2 cellular contexts compared by ENCODE assay signal in the genomic region with DNA sequence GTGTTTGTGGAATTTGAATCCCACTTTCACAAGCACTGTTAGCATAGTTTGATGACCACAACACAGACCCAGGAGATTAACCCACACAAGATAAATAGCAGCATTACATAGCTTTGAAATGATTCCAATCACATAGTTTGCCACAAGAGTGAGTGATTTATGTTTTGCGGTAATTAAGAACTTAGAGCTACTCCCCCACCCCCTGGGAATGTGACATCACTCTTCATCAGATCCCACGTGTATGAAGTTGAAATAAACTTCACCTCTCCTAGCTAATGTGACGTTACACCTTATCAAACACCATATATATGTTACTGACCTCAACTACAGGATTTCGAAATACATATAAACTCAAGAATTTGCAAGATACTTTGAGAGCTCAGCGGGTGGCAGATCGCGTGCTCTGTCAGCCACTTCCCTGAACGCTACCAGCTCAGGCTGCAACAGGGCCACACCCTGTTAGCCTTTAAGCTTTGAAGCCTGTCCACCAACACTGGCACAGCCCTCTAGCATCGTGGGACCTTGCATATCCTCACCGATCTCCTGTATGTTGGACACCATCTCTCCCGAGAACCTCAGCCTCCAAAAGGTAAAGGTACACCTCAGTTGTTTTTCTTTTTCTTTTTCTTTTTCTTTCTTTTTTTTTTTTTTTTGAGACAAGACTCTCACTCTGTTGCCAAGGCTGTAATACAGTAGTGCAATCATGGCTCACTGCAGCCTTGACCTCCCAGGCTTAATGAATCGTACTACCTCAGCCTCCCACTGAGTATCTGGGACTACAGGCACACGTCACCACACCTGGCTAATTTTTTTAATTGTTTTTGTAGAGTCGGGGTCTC.
TF ChIP-seq lines count a peak whose summit lies in the region.

No MANE protein-coding gene starts in this region.

TF ChIP-seq in GM12891, 5 proteins besides CTCF, POLR2A, EP300 and RAD21:
- TF ChIP-seq POU2F2 (IDR thresholded peaks at IDR 0.05; ENCODE audit: low read depth, low read length) = no peak
- no peak for TF ChIP-seq TAF1 (IDR thresholded peaks at IDR 0.05; ENCODE audit: low read depth, low read length)
- no peak for TF ChIP-seq PAX5 (IDR thresholded peaks at IDR 0.05; ENCODE audit: insufficient read depth, low read length, severe bottlenecking)
- TF ChIP-seq SPI1 (IDR thresholded peaks at IDR 0.05; ENCODE audit: low read depth, low read length) = no peak
- no peak for TF ChIP-seq POLR2AphosphoS5 (IDR thresholded peaks at IDR 0.05; ENCODE audit: low read depth, low read length)
TF ChIP-seq in GM12891: peak in this region for 0.

TF ChIP-seq in K562, 482 proteins besides CTCF, POLR2A, EP300 and RAD21 (continues in another document):
- TF ChIP-seq CEBPG (CRISPR knock-in tag; IDR thresholded peaks at IDR 0.05) (no peak), CEBPG (tag; conservative IDR thresholded peaks at IDR 0.05 in 1 of 2, IDR thresholded peaks at IDR 0.05 in 1 of 2) (peak in 1 of 2 experiments; percentile 59; a peak in 2 of 4 replicates), CHAMP1 (IDR thresholded peaks at IDR 0.05) (no peak), ZNF639 (CRISPR knock-in tag; conservative IDR thresholded peaks at IDR 0.05 in 1 of 2, IDR thresholded peaks at IDR 0.05 in 1 of 2) (no peak), HDAC1 (IDR thresholded peaks at IDR 0.05) (peak in 1 of 2 experiments; percentile 62; a peak in 2 of 4 replicates), MEF2A (IDR thresholded peaks at IDR 0.05; ENCODE audit: control insufficient read depth, low read depth, low read length) (no peak), FOSL1 (tag; conservative IDR thresholded peaks at IDR 0.05) (0 out of 2 replicates have a peak, but pooled peaks have one; percentile 18), SMARCE1 (IDR thresholded peaks at IDR 0.05) (peak; percentile 18; the same call in 1 of the 2 replicates), ZNF277 (CRISPR knock-in tag; IDR thresholded peaks at IDR 0.05; ENCODE audit: borderline replicate concordance) (no peak), CC2D1A (IDR thresholded peaks at IDR 0.05) (no peak), KDM4B (IDR thresholded peaks at IDR 0.05; ENCODE audit: borderline replicate concordance in 2 of 2, low read depth in 1 of 2) (no peak), KLF1 (tag; IDR thresholded peaks at IDR 0.05) (0 out of 2 replicates have a peak, but pooled peaks have one; percentile 18), TEAD1 (CRISPR knock-in tag; IDR thresholded peaks at IDR 0.05) (peak in 1 of 2 experiments; percentile 92; a peak in 2 of 4 replicates), EP400 (IDR thresholded peaks at IDR 0.05) (0 out of 2 replicates have a peak, but pooled peaks have one; percentile 11), MAFG (tag; conservative IDR thresholded peaks at IDR 0.05) (no peak), MNT (conservative IDR thresholded peaks at IDR 0.05) (peak; percentile 37 to 56), HDAC2 (IDR thresholded peaks at IDR 0.05) (peak; percentile 36; the same call in 1 of the 2 replicates), REST (CRISPR knock-in tag; IDR thresholded peaks at IDR 0.05; ENCODE audit: low read depth) (no peak), L3MBTL2 (IDR thresholded peaks at IDR 0.05) (peak; percentile 52; the same call in 1 of the 2 replicates), CREB1 (IDR thresholded peaks at IDR 0.05) (peak; percentile 50; the same call in 1 of the 2 replicates), CREB1 (CRISPR knock-in tag; IDR thresholded peaks at IDR 0.05) (no peak), MAZ (CRISPR knock-in tag; conservative IDR thresholded peaks at IDR 0.05 in 1 of 2, IDR thresholded peaks at IDR 0.05 in 1 of 2) (0 out of 4 replicates have a peak, but pooled peaks of 1 of the 2 experiments have one; percentile 43), POLR3A (IDR thresholded peaks at IDR 0.05; ENCODE audit: borderline replicate concordance, extremely low read depth, insufficient read depth, insufficient read length) (no peak), RBBP5 (IDR thresholded peaks at IDR 0.05; ENCODE audit: borderline replicate concordance, insufficient read depth, low read length, poor library complexity, severe bottlenecking) (no peak), ARID2 (IDR thresholded peaks at IDR 0.05) (no peak), ZNF280B (CRISPR knock-in tag; IDR thresholded peaks at IDR 0.05) (no peak), ATF3 (IDR thresholded peaks at IDR 0.05) (peak; percentile 63), ATF3 (CRISPR knock-in tag; conservative IDR thresholded peaks at IDR 0.05) (no peak), RCOR1 (IDR thresholded peaks at IDR 0.05; ENCODE audit: borderline replicate concordance in 1 of 2, low read depth in 2 of 2, low read length in 2 of 2) (peak in 1 of 2 experiments; percentile 81; a peak in 2 of 4 replicates)
- TF ChIP-seq, protein P1, sequence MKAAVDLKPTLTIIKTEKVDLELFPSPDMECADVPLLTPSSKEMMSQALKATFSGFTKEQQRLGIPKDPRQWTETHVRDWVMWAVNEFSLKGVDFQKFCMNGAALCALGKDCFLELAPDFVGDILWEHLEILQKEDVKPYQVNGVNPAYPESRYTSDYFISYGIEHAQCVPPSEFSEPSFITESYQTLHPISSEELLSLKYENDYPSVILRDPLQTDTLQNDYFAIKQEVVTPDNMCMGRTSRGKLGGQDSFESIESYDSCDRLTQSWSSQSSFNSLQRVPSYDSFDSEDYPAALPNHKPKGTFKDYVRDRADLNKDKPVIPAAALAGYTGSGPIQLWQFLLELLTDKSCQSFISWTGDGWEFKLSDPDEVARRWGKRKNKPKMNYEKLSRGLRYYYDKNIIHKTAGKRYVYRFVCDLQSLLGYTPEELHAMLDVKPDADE (conservative IDR thresholded peaks at IDR 0.05; ENCODE audit: control insufficient read depth, low read depth, low read length) = no peak
- TF ChIP-seq, protein P2, sequence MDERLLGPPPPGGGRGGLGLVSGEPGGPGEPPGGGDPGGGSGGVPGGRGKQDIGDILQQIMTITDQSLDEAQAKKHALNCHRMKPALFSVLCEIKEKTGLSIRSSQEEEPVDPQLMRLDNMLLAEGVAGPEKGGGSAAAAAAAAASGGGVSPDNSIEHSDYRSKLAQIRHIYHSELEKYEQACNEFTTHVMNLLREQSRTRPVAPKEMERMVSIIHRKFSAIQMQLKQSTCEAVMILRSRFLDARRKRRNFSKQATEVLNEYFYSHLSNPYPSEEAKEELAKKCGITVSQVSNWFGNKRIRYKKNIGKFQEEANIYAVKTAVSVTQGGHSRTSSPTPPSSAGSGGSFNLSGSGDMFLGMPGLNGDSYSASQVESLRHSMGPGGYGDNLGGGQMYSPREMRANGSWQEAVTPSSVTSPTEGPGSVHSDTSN (CRISPR knock-in tag; IDR thresholded peaks at IDR 0.05; ENCODE audit: low read depth) = 0 out of 2 replicates have a peak, but pooled peaks have one; percentile 18
- TF ChIP-seq, protein P2 (tag; conservative IDR thresholded peaks at IDR 0.05; ENCODE audit: low read depth) = peak; percentile 87
- TF ChIP-seq, protein P3, sequence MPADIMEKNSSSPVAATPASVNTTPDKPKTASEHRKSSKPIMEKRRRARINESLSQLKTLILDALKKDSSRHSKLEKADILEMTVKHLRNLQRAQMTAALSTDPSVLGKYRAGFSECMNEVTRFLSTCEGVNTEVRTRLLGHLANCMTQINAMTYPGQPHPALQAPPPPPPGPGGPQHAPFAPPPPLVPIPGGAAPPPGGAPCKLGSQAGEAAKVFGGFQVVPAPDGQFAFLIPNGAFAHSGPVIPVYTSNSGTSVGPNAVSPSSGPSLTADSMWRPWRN (IDR thresholded peaks at IDR 0.05; ENCODE audit: low read depth) = peak; percentile 91
